Comparison of ENCODE assay signal across 3 cellular contexts in genomic region chr9:6239694-6240093, GRCh38.
TF ChIP-seq lines count a peak whose summit lies in the region.

No MANE protein-coding gene starts in this region.

TF ChIP-seq in SK-N-SH, 30 proteins besides CTCF, POLR2A, EP300 and RAD21:
- TF ChIP-seq MAX (IDR thresholded peaks at IDR 0.05; ENCODE audit: low read depth) (no peak), SMC3 (IDR thresholded peaks at IDR 0.05; ENCODE audit: low read depth, low read length) (no peak), ELF1 (IDR thresholded peaks at IDR 0.05) (no peak), REST (IDR thresholded peaks at IDR 0.05; ENCODE audit: low read depth, low read length) (no peak), FOXJ3 (CRISPR knock-in tag; IDR thresholded peaks at IDR 0.05) (no peak), RXRA (IDR thresholded peaks at IDR 0.05; ENCODE audit: borderline replicate concordance, low read depth) (no peak), NFIC (IDR thresholded peaks at IDR 0.05; ENCODE audit: borderline replicate concordance) (no peak), TEAD4 (IDR thresholded peaks at IDR 0.05; ENCODE audit: borderline replicate concordance, insufficient read depth) (no peak), USF1 (IDR thresholded peaks at IDR 0.05; ENCODE audit: borderline replicate concordance, low read depth) (no peak)
TF ChIP-seq in SK-N-SH: peak in this region for 0.

TF ChIP-seq in SK-N-SH treated with all-trans-retinoic acid at 6 μM for 48 hours, 23 proteins besides CTCF, POLR2A, EP300 and RAD21 (continued from another document):
- TF ChIP-seq TOX (CRISPR knock-in tag; IDR thresholded peaks at IDR 0.05; ENCODE audit: borderline replicate concordance) (no peak), ESRRG (CRISPR knock-in tag; IDR thresholded peaks at IDR 0.05) (no peak), PPARA (CRISPR knock-in tag; IDR thresholded peaks at IDR 0.05; ENCODE audit: borderline replicate concordance) (no peak), SNAI2 (CRISPR knock-in tag; IDR thresholded peaks at IDR 0.05) (no peak), CSDC2 (CRISPR knock-in tag; IDR thresholded peaks at IDR 0.05) (no peak), TCF4 (CRISPR knock-in tag; IDR thresholded peaks at IDR 0.05; ENCODE audit: borderline replicate concordance) (no peak), PATZ1 (CRISPR knock-in tag; IDR thresholded peaks at IDR 0.05; ENCODE audit: borderline replicate concordance) (no peak), ZNF565 (CRISPR knock-in tag; conservative IDR thresholded peaks at IDR 0.05; ENCODE audit: low read depth) (no peak), CREB5 (CRISPR knock-in tag; IDR thresholded peaks at IDR 0.05; ENCODE audit: low read depth) (no peak)

TF ChIP-seq in endothelial cell of umbilical vein, 7 proteins besides CTCF, POLR2A, EP300 and RAD21:
- TF ChIP-seq MAX (IDR thresholded peaks at IDR 0.05; ENCODE audit: insufficient read depth, insufficient read length) (no peak), JUN (IDR thresholded peaks at IDR 0.05; ENCODE audit: borderline replicate concordance, insufficient read depth, insufficient read length, low read depth) (no peak), POLR2AphosphoS5 (IDR thresholded peaks at IDR 0.05; ENCODE audit: insufficient read depth, low read depth, low read length) (no peak), EZH2 (IDR thresholded peaks at IDR 0.05; ENCODE audit: borderline replicate concordance, low read depth, low read length, severe bottlenecking) (no peak), FOS (IDR thresholded peaks at IDR 0.05; ENCODE audit: borderline replicate concordance, insufficient read depth, low read length) (no peak), MYC (IDR thresholded peaks at IDR 0.05; ENCODE audit: low read depth, low read length) (no peak), GATA2 (IDR thresholded peaks at IDR 0.05; ENCODE audit: insufficient read depth, insufficient read length, low read depth, low read length) (no peak)
